Comparison of ENCODE assay signal across 5 cellular contexts in the genomic region with DNA sequence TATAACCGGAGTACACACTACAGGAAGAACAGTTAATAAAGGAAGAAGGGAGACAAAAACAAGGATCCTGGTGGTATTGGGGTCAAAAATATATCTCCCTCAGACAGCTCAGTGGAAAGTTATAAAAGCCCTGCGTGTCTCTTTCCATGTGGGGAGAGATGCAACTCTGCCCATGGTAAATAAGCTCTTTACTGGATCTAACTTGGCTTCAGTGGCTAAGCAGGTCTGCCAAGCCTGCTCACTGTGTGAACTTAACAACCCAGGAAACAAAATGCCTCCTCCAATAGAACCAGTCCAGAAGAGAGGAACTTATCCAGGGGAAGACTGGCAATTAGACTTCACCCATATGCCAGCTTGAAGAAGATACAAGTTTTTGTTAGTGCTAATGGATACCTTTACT.
"Had no signal": no experiment of that assay in that cellular context is flagged by ENCODE, and none has a peak within 500 bp of the region (broad histone marks: within the 10 kb centered on the region; RNA-seq: fewer than 3 reads in every experiment).

No MANE protein-coding gene starts in this region.

- H3K4me3 ChIP-seq: GM23338, K562 had no signal

- DNase-seq: H9, HCEC 1CT, IMR-90 had no signal

- ATAC-seq: GM23338, K562 had no signal
